In the genomic region with DNA sequence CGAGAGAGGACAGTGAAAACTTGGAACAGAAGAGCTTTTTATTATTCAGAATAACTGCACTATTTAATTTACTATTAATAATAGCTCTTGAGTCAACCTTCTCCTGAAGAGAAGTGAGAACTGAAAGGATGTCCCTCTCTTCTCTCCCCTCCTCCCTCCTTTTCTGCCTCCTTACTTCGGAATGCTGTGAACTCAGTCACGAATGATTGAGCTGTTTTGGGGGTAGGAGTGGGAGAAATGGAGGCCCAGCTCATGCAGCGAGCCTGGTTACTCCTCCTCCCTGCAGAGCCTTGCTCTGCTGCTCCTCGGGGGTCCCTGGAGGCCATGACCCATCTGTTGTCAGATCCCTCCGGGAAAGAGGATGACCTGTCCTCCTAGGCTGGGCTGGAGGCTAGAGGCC, we compare ENCODE assay signal across 24 cellular contexts. TPM values are rescaled to one million over a fixed set of nuclear protein-coding genes. Genes with fewer than 3 reads are reported as not detected.
"Had no signal": no experiment of that assay in that cellular context is flagged by ENCODE, and none has a peak within 500 bp of the region (broad histone marks: within the 10 kb centered on the region; RNA-seq: fewer than 3 reads in every experiment).

No MANE protein-coding gene starts in this region.

- ATAC-seq: HepG2 had no signal

- H3K4me3 ChIP-seq: MG63, SJSA1, SK-N-MC had no signal

- DNase-seq: IMR-90, Karpas-422, KG1, MG63, NCI-H1092, NCI-H1105 treated with DMSO at 0.1 percent for 48 hours, NCI-H1417 treated with DMSO at 0.1 percent for 48 hours, NCI-H146, NCI-H1694 treated with DMSO at 0.1 percent for 48 hours, NCI-H1930, NCI-H2081, NCI-H2107, NCI-H226, NCI-H446, NCI-H510A, NCI-H524 treated with DMSO at 0.1 percent for 48 hours, NCI-H69, NCI-H774, Right ventricle myocardium superior, RPMI8226, SIG-M5 had no signal

- H3K36me3 ChIP-seq: MG63, SJSA1 had no signal

- H3K9me3 ChIP-seq: MG63, SJSA1 had no signal

- H3K27ac ChIP-seq: SJSA1, SK-N-MC had no signal

- H3K4me1 ChIP-seq: SJSA1 had no signal

- H3K27me3 ChIP-seq: MG63 had no signal

RNA-seq across cellular contexts. Expression of a gene that starts 20.3 kb away (rescaled TPM):
- total RNA-seq: HepG2, SJSA1 had no signal
- polyA plus RNA-seq: HepG2 had no signal
